In the genomic region with DNA sequence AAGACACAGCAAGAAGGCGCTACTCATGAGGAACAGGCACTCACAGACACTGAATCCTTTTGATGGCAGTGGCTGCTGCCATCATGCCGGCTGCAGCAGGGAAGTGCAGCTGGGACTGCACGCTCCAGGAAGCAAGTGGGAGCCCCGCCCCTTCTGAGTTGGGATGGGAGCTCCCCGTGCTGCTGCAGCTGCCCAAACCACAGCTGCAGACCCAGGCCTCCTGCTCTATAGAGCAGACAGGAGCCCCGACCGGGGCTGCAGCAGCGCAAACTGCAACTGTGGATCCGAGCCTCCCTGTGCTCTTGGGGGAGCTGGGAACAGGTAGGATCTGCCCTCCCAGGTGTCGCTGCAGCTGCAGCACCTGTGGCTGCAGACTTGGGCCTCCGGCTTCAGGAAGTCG, we compare ENCODE assay signal across 17 cellular contexts.
DNase-seq lines count a peak whose midpoint lies in the region; ATAC-seq, FAIRE-seq and TF ChIP-seq lines count a peak whose summit lies in the region.
"Had no signal": no experiment of that assay in that cellular context is flagged by ENCODE, and none has a peak within 500 bp of the region (broad histone marks: within the 10 kb centered on the region; RNA-seq: fewer than 3 reads in every experiment).

No MANE protein-coding gene starts in this region.

- H3K27me3 ChIP-seq in OCI-LY3 (ENCODE audit: low read depth, low read length) = no peaks in the 10 kb centered on the region
- no peaks in the 10 kb centered on the region for H3K27me3 ChIP-seq in esophagus muscularis mucosa
- H3K27me3 ChIP-seq in small intestine (ENCODE audit: control insufficient read depth in 2 of 2, insufficient read depth in 2 of 2, low read length in 2 of 2) = no peaks in the 10 kb centered on the region
- no peaks in the 10 kb centered on the region for H3K27me3 ChIP-seq in upper lobe of right lung
- H3K27me3 ChIP-seq: testis had no signal

- DNase-seq in NCI-H526 (lab: John Stamatoyannopoulos, UW) = peak; percentile 11 to 51
- no peak for DNase-seq in NCI-H526 treated with DMSO at 0.1 percent for 48 hours (lab: John Stamatoyannopoulos, UW)
- DNase-seq in esophagus muscularis mucosa (ENCODE audit: extremely low spot score) = peak; percentile 62
- peak; percentile 9 for DNase-seq in small intestine
- no peak for DNase-seq in GM12892 (ENCODE audit: insufficient read length)
- DNase-seq in upper lobe of right lung = no peak
- no peak for DNase-seq in activated CD4-positive, alpha-beta T cell treated with anti-CD3 and anti-CD28 coated beads for 48 hours
- DNase-seq: activated B cell treated with CpG ODN at 0.5 μM for 24 hours; activated CD8-positive, alpha-beta memory T cell treated with anti-CD3 and anti-CD28 coated beads, Interleukin-2, amount 50 U/mL, for 4 hours; Caco-2; lower lobe of right lung; NCI-H187 treated with DMSO at 0.1 percent for 48 hours; stimulated activated CD4-positive, alpha-beta T cell treated with anti-CD3 and anti-CD28 coated beads, Interleukin-2, amount 100 ng/mL, for 24 hours; testis had no signal

- H2AFZ ChIP-seq in OCI-LY3 (ENCODE audit: low read depth, low read length) = 0 out of 2 replicates have a peak overlapping the region, but pooled peaks have one; percentile 7

- TF ChIP-seq CTCF in OCI-LY3 (IDR thresholded peaks at IDR 0.05; ENCODE audit: low read depth, low read length) (peak; percentile 33), esophagus muscularis mucosa (IDR thresholded peaks at IDR 0.05) (no peak), upper lobe of right lung (IDR thresholded peaks at IDR 0.05) (no peak)

- H3K9ac ChIP-seq in OCI-LY3 (ENCODE audit: low read length) = no peak overlapping the region

- H3K9me3 ChIP-seq in OCI-LY3 (ENCODE audit: insufficient read depth, low read length) (no peaks in the 10 kb centered on the region; the same call in 1 of the 2 replicates), esophagus muscularis mucosa (peaks cover 0 to 4% (median 0%) of the 10 kb centered on the region in 4 donors), small intestine (ENCODE audit: control insufficient read depth, low read depth) (no peaks in the 10 kb centered on the region), upper lobe of right lung (no peaks in the 10 kb centered on the region)
- H3K9me3 ChIP-seq: lower lobe of right lung, testis had no signal

- TF ChIP-seq EP300 in esophagus muscularis mucosa (IDR thresholded peaks at IDR 0.05) = no peak

- no peaks in the 10 kb centered on the region for H3K79me2 ChIP-seq in OCI-LY3 (ENCODE audit: low read length)

- peak overlapping the region; percentile 58 for H3K4me3 ChIP-seq in OCI-LY3 (ENCODE audit: low read length)
- H3K4me3 ChIP-seq in esophagus muscularis mucosa = no peak overlapping the region
- no peak overlapping the region for H3K4me3 ChIP-seq in small intestine (ENCODE audit: low read depth in 1 of 2, low read length in 2 of 2)
- H3K4me3 ChIP-seq in upper lobe of right lung = no peak overlapping the region
- H3K4me3 ChIP-seq: lower lobe of right lung, testis had no signal

- H3K4me2 ChIP-seq in OCI-LY3 (ENCODE audit: low read length) = peak overlapping the region; percentile 49

- no peak for FAIRE-seq in small intestine (lab: Jason Lieb, UNC)
- FAIRE-seq in GM12892 (lab: Jason Lieb, UNC) = no peak

- H3K36me3 ChIP-seq in OCI-LY3 (replicated peaks; ENCODE audit: low read depth, low read length) = no peaks in the 10 kb centered on the region
- no peaks in the 10 kb centered on the region for H3K36me3 ChIP-seq in esophagus muscularis mucosa
- H3K36me3 ChIP-seq in small intestine (ENCODE audit: control insufficient read depth in 2 of 2, insufficient read depth in 2 of 2, low read length in 2 of 2) = no peaks in the 10 kb centered on the region
- H3K36me3 ChIP-seq in upper lobe of right lung = no peaks in the 10 kb centered on the region
- H3K36me3 ChIP-seq: lower lobe of right lung had no signal

- H3K27ac ChIP-seq in OCI-LY3 (ENCODE audit: low read length) (no peak overlapping the region), esophagus muscularis mucosa (replicated peaks in 1 of 4) (no peak overlapping the region), small intestine (ENCODE audit: low read depth in 1 of 2, low read length in 1 of 2) (no peak overlapping the region), upper lobe of right lung (no peak overlapping the region)
- H3K27ac ChIP-seq: lower lobe of right lung, testis had no signal

- H3K4me1 ChIP-seq in OCI-LY3 (ENCODE audit: low read length) (peaks cover 12% of the 10 kb centered on the region), esophagus muscularis mucosa (peaks cover 0 to 7% (median 0%) of the 10 kb centered on the region in 4 donors), small intestine (ENCODE audit: control insufficient read depth in 2 of 2, insufficient read depth in 1 of 2, low read depth in 1 of 2, low read length in 1 of 2) (no peaks in the 10 kb centered on the region), upper lobe of right lung (peaks cover 4% of the 10 kb centered on the region)
- H3K4me1 ChIP-seq: Caco-2, lower lobe of right lung, testis had no signal

- no peak for TF ChIP-seq POLR2A in esophagus muscularis mucosa (IDR thresholded peaks at IDR 0.05; ENCODE audit: low read depth)
- no peak for TF ChIP-seq POLR2A in GM12892 (IDR thresholded peaks at IDR 0.05; ENCODE audit: low read depth, low read length)

- ATAC-seq in upper lobe of right lung = no peak
- ATAC-seq: activated naive CD4-positive, alpha-beta T cell treated with anti-CD3 and anti-CD28 coated beads, Interleukin-2, amount 50 U/mL, for 72 hours; right cardiac atrium had no signal

- H4K20me1 ChIP-seq in OCI-LY3 (ENCODE audit: insufficient read depth, low read length) = no peaks in the 10 kb centered on the region

- 73% methylated on average over 6 of the region's 12 CpGs for WGBS in esophagus muscularis mucosa
- 61 to 70% (median 63%) methylated on average over 11 to 12 of the region's 12 CpGs for WGBS in small intestine, 3 donors

- intact Hi-C loops in esophagus muscularis mucosa (cut with DNase I) (no loop called here), upper lobe of right lung (cut with DNase I) (no loop called here)

Comparison
In these comparisons a context has a peak if more than half of its experiments do, and no peak if none do; other contexts are left out.
1. DNase-seq: peak in NCI-H526 (2 of 2), esophagus muscularis mucosa (single experiment) and small intestine (single experiment); none in NCI-H526 treated with DMSO at 0.1 percent for 48 hours (single experiment), GM12892 (single experiment), upper lobe of right lung (single experiment) and activated CD4-positive, alpha-beta T cell treated with anti-CD3 and anti-CD28 coated beads for 48 hours (single experiment).